In genomic region chr11:102476812-102477211, GRCh38 we compare ENCODE assay signal across 8 cellular contexts. TPM values are rescaled to one million over a fixed set of nuclear protein-coding genes. Genes with fewer than 3 reads are reported as not detected.
DNase-seq lines count a peak whose midpoint lies in the region; ATAC-seq, FAIRE-seq and TF ChIP-seq lines count a peak whose summit lies in the region.

No MANE protein-coding gene starts in this region.

- TF ChIP-seq CTCF in GM12878 (IDR thresholded peaks at IDR 0.05 in 2 of 3, conservative IDR thresholded peaks at IDR 0.05 in 1 of 3; ENCODE audit: control insufficient read depth in 2 of 3, extremely low read depth in 1 of 3, insufficient read depth in 1 of 3, low read depth in 3 of 3, low read length in 3 of 3), result no peak
- no peak for TF ChIP-seq CTCF in BE2C (IDR thresholded peaks at IDR 0.05; ENCODE audit: low read depth, low read length)
- TF ChIP-seq CTCF in glutamatergic neuron (IDR thresholded peaks at IDR 0.05; ENCODE audit: partially characterized antibody, unreplicated experiment), result no peak

- no peaks in the 10 kb centered on the region for H3K27me3 Mint-ChIP-seq in CD8-positive, alpha-beta memory T cell
- H3K27me3 Mint-ChIP-seq in naive thymus-derived CD8-positive, alpha-beta T cell, result no peaks in the 10 kb centered on the region
- no peaks in the 10 kb centered on the region for H3K27me3 Mint-ChIP-seq in glutamatergic neuron (ENCODE audit: unreplicated experiment)

- H3K79me2 ChIP-seq in GM12878 (ENCODE audit: control insufficient read depth, insufficient read depth, low read length), result no peaks in the 10 kb centered on the region

- peak; percentile 34 for ATAC-seq in GM21619 (IDR thresholded peaks at IDR 0.05; ENCODE audit: unreplicated experiment)
- peak; percentile 29 for ATAC-seq in GM12878
- peak; percentile 86 to 88 for ATAC-seq in naive thymus-derived CD8-positive, alpha-beta T cell
- ATAC-seq in GM18502 (IDR thresholded peaks at IDR 0.05; ENCODE audit: poor library complexity, unreplicated experiment), result no peak

- no peaks in the 10 kb centered on the region for H4K20me1 ChIP-seq in GM12878 (ENCODE audit: control insufficient read depth, insufficient read depth)

- H3K9me3 ChIP-seq in CD8-positive, alpha-beta memory T cell (ENCODE audit: low read length), result no peaks in the 10 kb centered on the region
- H3K9me3 ChIP-seq in GM12878 (replicated peaks; ENCODE audit: control insufficient read depth, insufficient read depth, low read length), result no peaks in the 10 kb centered on the region
- no peaks in the 10 kb centered on the region for H3K9me3 ChIP-seq in BE2C

- H3K36me3 ChIP-seq in CD8-positive, alpha-beta memory T cell (ENCODE audit: insufficient read depth, low read length), result no peaks in the 10 kb centered on the region
- H3K36me3 ChIP-seq in GM12878 (ENCODE audit: control insufficient read depth in 2 of 2, insufficient read depth in 2 of 2, low read length in 1 of 2) (no peaks in the 10 kb centered on the region), BE2C (no peaks in the 10 kb centered on the region)

- POLR2A ChIA-PET in CD8-positive, alpha-beta memory T cell (lab: Charles Lee), result no interaction called here
- POLR2A ChIA-PET in GM12878 (lab: Charles Lee), result interaction anchor here (0.7 to 1.6 kb wide), 11 partner anchors 9 to 184 kb away, joined by 3 to 9 read pairs (median 3); partner anchors contain the start of gene TMEM123
- POLR2A ChIA-PET in naive thymus-derived CD8-positive, alpha-beta T cell (lab: Charles Lee), result interaction anchor here (1.0 to 2.0 kb wide), 6 partner anchors 10 to 86 kb away, joined by 3 to 12 read pairs (median 4); no protein-coding TSS in a partner anchor

- in situ Hi-C loops in GM12878 (cut with MboI), result loop anchor here (25.0 kb wide), 1 partner anchor 90 kb away; no protein-coding TSS in a partner anchor

- intact Hi-C loops in GM12878 (cut with micrococcal nuclease; ENCODE audit: unreplicated experiment), result no loop called here

- peak overlapping the region; percentile 5 to 91 (median 82) for H3K27ac Mint-ChIP-seq in CD8-positive, alpha-beta memory T cell
- H3K27ac Mint-ChIP-seq in naive thymus-derived CD8-positive, alpha-beta T cell, result peak overlapping the region; percentile 74 to 96 (median 93)
- H3K27ac Mint-ChIP-seq in glutamatergic neuron (ENCODE audit: unreplicated experiment), result no peak overlapping the region

- TF ChIP-seq POLR2A in GM12878 (IDR thresholded peaks at IDR 0.05; ENCODE audit: low read depth, low read length), result no peak

- CTCF ChIA-PET in CD8-positive, alpha-beta memory T cell (lab: Charles Lee), result interaction anchor here (1.1 to 2.7 kb wide), 3 partner anchors 8 to 87 kb away, joined by 3 to 10 read pairs (median 3); no protein-coding TSS in a partner anchor
- CTCF ChIA-PET in GM12878 (lab: Yijun Ruan, JAX), result interaction anchor here (0.8 to 5.9 kb wide), 15 partner anchors 8 to 208 kb away, joined by 3 to 34 read pairs (median 6); no protein-coding TSS in a partner anchor

- H3K27ac ChIP-seq in CD8-positive, alpha-beta memory T cell (ENCODE audit: low read depth, low read length), result peak overlapping the region; percentile 59
- no peak overlapping the region for H3K27ac ChIP-seq in GM12878 (ENCODE audit: control insufficient read depth, insufficient read depth)

- H2AFZ ChIP-seq in GM12878 (ENCODE audit: control insufficient read depth, low read depth, low read length), result no peak overlapping the region; the same call in 1 of the 2 replicates

- peaks cover 34% of the 10 kb centered on the region for H3K4me1 ChIP-seq in CD8-positive, alpha-beta memory T cell (ENCODE audit: insufficient read depth, low read length)
- H3K4me1 ChIP-seq in GM12878 (ENCODE audit: control insufficient read depth, insufficient read depth, low read length), result peaks cover 22% of the 10 kb centered on the region
- peaks cover 9% of the 10 kb centered on the region for H3K4me1 ChIP-seq in BE2C

- SMC1A ChIA-PET in GM12878 (lab: Charles Lee; ENCODE audit: uncharacterized antibody, unreplicated experiment), result interaction anchor here (0.7 to 3.8 kb wide), 29 partner anchors 8 to 183 kb away, joined by 3 to 20 read pairs (median 6); no protein-coding TSS in a partner anchor

- no peak overlapping the region for H3K9ac ChIP-seq in GM12878 (ENCODE audit: control insufficient read depth, insufficient read depth, low read length)

- no peaks in the 10 kb centered on the region for H3K9me3 Mint-ChIP-seq in CD8-positive, alpha-beta memory T cell
- no peaks in the 10 kb centered on the region for H3K9me3 Mint-ChIP-seq in naive thymus-derived CD8-positive, alpha-beta T cell
- H3K9me3 Mint-ChIP-seq in glutamatergic neuron (ENCODE audit: unreplicated experiment), result peaks cover 3% of the 10 kb centered on the region

- no peak overlapping the region for H3K4me3 ChIP-seq in CD8-positive, alpha-beta memory T cell (ENCODE audit: low read length)
- H3K4me3 ChIP-seq in GM12878, result no peak overlapping the region
- no peak overlapping the region for H3K4me3 ChIP-seq in BE2C (ENCODE audit: low read depth, low read length)

- H3K4me2 ChIP-seq in GM12878 (ENCODE audit: control insufficient read depth, insufficient read depth), result no peak overlapping the region

- peak; percentile 71 for FAIRE-seq in GM12878 (lab: Jason Lieb, UNC)

- TF ChIP-seq EP300 in GM12878 (IDR thresholded peaks at IDR 0.05; ENCODE audit: borderline replicate concordance in 1 of 2, control insufficient read depth in 1 of 2, low read depth in 2 of 2, low read length in 2 of 2), result no peak

- H3K36me3 Mint-ChIP-seq in CD8-positive, alpha-beta memory T cell, result no peaks in the 10 kb centered on the region
- H3K36me3 Mint-ChIP-seq in naive thymus-derived CD8-positive, alpha-beta T cell, result no peaks in the 10 kb centered on the region
- no peaks in the 10 kb centered on the region for H3K36me3 Mint-ChIP-seq in glutamatergic neuron (ENCODE audit: unreplicated experiment)

- H3K4me1 Mint-ChIP-seq in CD8-positive, alpha-beta memory T cell, result peaks cover 18 to 46% (median 33%) of the 10 kb centered on the region in 3 donors
- H3K4me1 Mint-ChIP-seq in naive thymus-derived CD8-positive, alpha-beta T cell, result peaks cover 36 to 69% (median 59%) of the 10 kb centered on the region in 4 donors
- H3K4me1 Mint-ChIP-seq in glutamatergic neuron (ENCODE audit: low read depth, unreplicated experiment), result peaks cover 11% of the 10 kb centered on the region

- no peak for TF ChIP-seq RAD21 in GM12878 (IDR thresholded peaks at IDR 0.05; ENCODE audit: insufficient read depth, low read depth, low read length)

- no peaks in the 10 kb centered on the region for H3K27me3 ChIP-seq in CD8-positive, alpha-beta memory T cell (ENCODE audit: insufficient read depth, low read length, poor library complexity, severe bottlenecking)
- H3K27me3 ChIP-seq in GM12878 (replicated peaks in 1 of 2; ENCODE audit: control insufficient read depth in 2 of 2, insufficient read depth in 2 of 2, low read length in 1 of 2) (no peaks in the 10 kb centered on the region), BE2C (no peaks in the 10 kb centered on the region)

- peak in 1 of 5 donors; percentile 27 for DNase-seq in CD8-positive, alpha-beta memory T cell
- DNase-seq in NCI-H2196 treated with DMSO at 0.1 percent for 48 hours (lab: John Stamatoyannopoulos, UW; ENCODE audit: unreplicated experiment), result peak; percentile 56
- no peak for DNase-seq in GM12878 (ENCODE audit: low read depth, low spot score)
- DNase-seq in naive thymus-derived CD8-positive, alpha-beta T cell, result peak in 4 of 10 donors; percentile 12 to 27 (median 22)
- no peak for DNase-seq in BE2C
- DNase-seq in glutamatergic neuron, result no peak

- no TSS peak for BruUV-seq in GM12878 (replicated peaks; lab: Mats Ljungman, UMichigan)

- peak overlapping the region in 3 of 7 donors; percentile 30 to 59 (median 33) for H3K4me3 Mint-ChIP-seq in CD8-positive, alpha-beta memory T cell
- H3K4me3 Mint-ChIP-seq in naive thymus-derived CD8-positive, alpha-beta T cell, result peak overlapping the region in 9 of 10 donors; percentile 50 to 73 (median 64)
- H3K4me3 Mint-ChIP-seq in glutamatergic neuron (ENCODE audit: unreplicated experiment), result no peak overlapping the region

- RAD21 ChIA-PET in GM12878 (lab: Charles Lee; ENCODE audit: unreplicated experiment), result interaction anchor here (0.7 to 3.2 kb wide), 18 partner anchors 8 to 190 kb away, joined by 3 to 19 read pairs (median 4); no protein-coding TSS in a partner anchor

- WGBS in GM12878 (ENCODE audit: insufficient coverage, insufficient replicate concordance, low lambda C conversion rate, missing lambda C conversion rate), result 35% methylated on average over 1 of the region's 1 CpG

RNA-seq across cellular contexts. Expression of gene TMEM123, which starts 24.2 kb away (rescaled TPM):
- total RNA-seq in CD8-positive, alpha-beta memory T cell, result 100 to 1,000 TPM; 257 to 259 TPM
- 491 TPM for polyA plus RNA-seq in CD8-positive, alpha-beta memory T cell
- total RNA-seq in GM12878 (2013; cell fraction: nucleolus; rRNA removed), result 122 and 125 TPM in 2 replicates
- total RNA-seq in GM12878 (2014; rRNA removed) (90.4 and 104 TPM in 2 replicates), GM12878 (2014; rRNA removed; fragmentation: Illumina TruSeq; extraction: Trizol) (220 and 240 TPM in 2 replicates), GM12878 (2021) (124 and 146 TPM in 2 replicates), glutamatergic neuron (ENCODE audit: unreplicated experiment) (18.1 TPM)
- polyA plus RNA-seq in GM12878 (2011; ENCODE audit: low read depth), result 60.0 TPM
- polyA plus RNA-seq in GM12878 (2011; rRNA removed) (667 and 744 TPM in 2 replicates), GM12878 (2014; fragmentation: Illumina TruSeq; extraction: Trizol) (152 and 245 TPM in 2 replicates), GM12878 (2014; fragmentation: Nextera tagmentation; extraction: Ambion mirVana) (10 to 100 TPM; 35.1 to 48.8 TPM), GM12878 (2014; rRNA removed) (62.9 and 73.9 TPM in 2 replicates), GM12878 (2016; fragmentation: Nextera tagmentation; extraction: Ambion mirVana) (100 to 1,000 TPM; 122 to 124 TPM)
- polyA plus RNA-seq in GM12878 (2011; cell fraction: cytosol; rRNA removed), result 89.5 and 235 TPM in 2 replicates
- 48.4 and 94.5 TPM in 2 replicates for polyA plus RNA-seq in GM12878 (2011; cell fraction: nucleus; rRNA removed)
- polyA plus RNA-seq in GM12878 (2012), result 77.6 and 83.1 TPM in 2 replicates
- polyA minus RNA-seq in GM12878 (2011; rRNA and poly(A)+ RNA removed), result 234 and 661 TPM in 2 replicates
- polyA minus RNA-seq in GM12878 (2011; cell fraction: cytosol; rRNA and poly(A)+ RNA removed), result 119 and 168 TPM in 2 replicates
- polyA minus RNA-seq in GM12878 (2011; cell fraction: nucleus; rRNA and poly(A)+ RNA removed), result 56.7 and 58.8 TPM in 2 replicates
- 100 to 1,000 TPM; 484 to 533 TPM for total RNA-seq in naive thymus-derived CD8-positive, alpha-beta T cell
- polyA plus RNA-seq in naive thymus-derived CD8-positive, alpha-beta T cell, result 100 to 1,000 TPM; 746 to 988 (median 748) TPM
- 61.7 TPM for polyA plus RNA-seq in BE2C (2012; ENCODE audit: insufficient read depth, insufficient read length, low read depth)

RNA-seq across cellular contexts. Expression of gene MMP7, which starts 53.7 kb away (rescaled TPM):
- total RNA-seq in CD8-positive, alpha-beta memory T cell, result not detected
- not detected for polyA plus RNA-seq in CD8-positive, alpha-beta memory T cell
- 4.3 and 5.4 TPM in 2 replicates for total RNA-seq in GM12878 (2013; cell fraction: nucleolus; rRNA removed)
- total RNA-seq in GM12878 (2014; rRNA removed), result 0.68 and 1.7 TPM in 2 replicates
- 1.1 and 1.7 TPM in 2 replicates for total RNA-seq in GM12878 (2014; rRNA removed; fragmentation: Illumina TruSeq; extraction: Trizol)
- total RNA-seq in GM12878 (2021), result 1.0 and 1.2 TPM in 2 replicates
- 0.80 TPM for polyA plus RNA-seq in GM12878 (2011; ENCODE audit: low read depth)
- 18.0 and 19.9 TPM in 2 replicates for polyA plus RNA-seq in GM12878 (2011; rRNA removed)
- polyA plus RNA-seq in GM12878 (2011; cell fraction: cytosol; rRNA removed), result 11.7 and 14.3 TPM in 2 replicates
- polyA plus RNA-seq in GM12878 (2011; cell fraction: nucleus; rRNA removed), result 4.5 and 7.8 TPM in 2 replicates
- 1.4 TPM in 2 replicates for polyA plus RNA-seq in GM12878 (2012)
- polyA plus RNA-seq in GM12878 (2014; fragmentation: Illumina TruSeq; extraction: Trizol), result 0.62 and 1.2 TPM in 2 replicates
- polyA plus RNA-seq in GM12878 (2014; fragmentation: Nextera tagmentation; extraction: Ambion mirVana), result 1 to 10 TPM; 1.6 to 1.7 TPM
- 0.52 and 0.92 TPM in 2 replicates for polyA plus RNA-seq in GM12878 (2014; rRNA removed)
- under 1 TPM; 0.63 to 0.68 TPM for polyA plus RNA-seq in GM12878 (2016; fragmentation: Nextera tagmentation; extraction: Ambion mirVana)
- 5.3 and 10.9 TPM in 2 replicates for polyA minus RNA-seq in GM12878 (2011; rRNA and poly(A)+ RNA removed)
- polyA minus RNA-seq in GM12878 (2011; cell fraction: cytosol; rRNA and poly(A)+ RNA removed), result 2.5 and 2.7 TPM in 2 replicates
- polyA minus RNA-seq in GM12878 (2011; cell fraction: nucleus; rRNA and poly(A)+ RNA removed), result 0.97 and 1.1 TPM in 2 replicates
- total RNA-seq in naive thymus-derived CD8-positive, alpha-beta T cell, result not detected
- polyA plus RNA-seq in naive thymus-derived CD8-positive, alpha-beta T cell, result not detected
- polyA plus RNA-seq in BE2C (2012; ENCODE audit: insufficient read depth, insufficient read length, low read depth), result not detected
- not detected for total RNA-seq in glutamatergic neuron (ENCODE audit: unreplicated experiment)
